In the genomic region with DNA sequence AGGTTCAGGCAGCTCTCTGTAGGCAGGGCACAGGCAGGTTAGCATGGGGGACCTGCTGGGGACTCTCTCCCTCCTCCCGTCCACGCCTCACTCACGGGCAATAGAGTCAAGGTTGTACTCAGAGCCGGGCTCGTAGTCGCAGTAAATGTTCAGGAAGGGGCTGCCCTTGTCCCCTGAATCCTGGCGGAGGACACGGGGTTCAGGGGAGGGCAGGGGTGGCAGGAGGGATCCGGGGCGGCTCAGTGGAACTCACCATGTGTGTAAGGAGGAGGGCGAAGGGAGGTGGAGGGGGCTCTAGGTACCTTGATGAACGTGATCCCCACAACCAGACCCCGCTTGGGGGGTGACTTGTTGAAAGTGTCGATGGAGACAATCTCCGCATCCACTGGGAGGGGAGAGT, we compare ENCODE assay signal across 9 cellular contexts. TPM values are rescaled to one million over a fixed set of nuclear protein-coding genes. Genes with fewer than 3 reads are reported as not detected.
DNase-seq lines count a peak whose midpoint lies in the region; ATAC-seq and TF ChIP-seq lines count a peak whose summit lies in the region.
"Had no signal": no experiment of that assay in that cellular context is flagged by ENCODE, and none has a peak within 500 bp of the region (broad histone marks: within the 10 kb centered on the region; RNA-seq: fewer than 3 reads in every experiment).

No MANE protein-coding gene starts in this region.

- H3K36me3 Mint-ChIP-seq in T-helper 17 cell (ENCODE audit: low read depth) = peaks cover 2% of the 10 kb centered on the region

- H3K9me3 ChIP-seq in HAP-1 (no peaks in the 10 kb centered on the region), T-helper 17 cell (ENCODE audit: control insufficient read depth, low read length, poor library complexity, severe bottlenecking) (no peaks in the 10 kb centered on the region)
- H3K9me3 ChIP-seq: adrenal gland had no signal

- H3K4me3 ChIP-seq in HAP-1 = peak overlapping the region; percentile 88
- peak overlapping the region; percentile 79 for H3K4me3 ChIP-seq in fibroblast of the aortic adventitia (ENCODE audit: low read depth, low read length)

- intact Hi-C loops in sciatic nerve (cut with DNase I) = no loop called here

- H3K27ac Mint-ChIP-seq in T-helper 17 cell = no peak overlapping the region

- no peaks in the 10 kb centered on the region for H3K4me1 ChIP-seq in HAP-1

- no peaks in the 10 kb centered on the region for H3K27me3 ChIP-seq in HAP-1 (ENCODE audit: low read depth)
- H3K27me3 ChIP-seq: adrenal gland had no signal

- H3K4me3 Mint-ChIP-seq in T-helper 17 cell = peak overlapping the region; percentile 97

- H3K4me1 Mint-ChIP-seq in T-helper 17 cell = peaks cover 18% of the 10 kb centered on the region

- DNase-seq in HAP-1 (ENCODE audit: low spot score in 2 of 2) = no peak
- no peak for DNase-seq in T-helper 17 cell
- no peak for DNase-seq in fibroblast of the aortic adventitia (ENCODE audit: low read depth)
- DNase-seq in sciatic nerve (ENCODE audit: low spot score) = no peak
- no peak for DNase-seq in hypothalamus (lab: John Stamatoyannopoulos, UW)
- DNase-seq in NCI-H2196 (lab: John Stamatoyannopoulos, UW; ENCODE audit: unreplicated experiment) = no peak

- no peak for TF ChIP-seq CTCF in fibroblast of the aortic adventitia (IDR thresholded peaks at IDR 0.05; ENCODE audit: insufficient read depth, low read length)

- ATAC-seq in T-helper 17 cell (no peak), sciatic nerve (peak; percentile 1), HG02885 (IDR thresholded peaks at IDR 0.05; ENCODE audit: poor library complexity, unreplicated experiment) (no peak), GM18907 (IDR thresholded peaks at IDR 0.05; ENCODE audit: unreplicated experiment) (no peak)

- 0 out of 2 replicates have a peak, but pooled peaks cover 3% of the 10 kb centered on the region for H3K36me3 ChIP-seq in HAP-1 (replicated peaks)

- no peaks in the 10 kb centered on the region for H3K27me3 Mint-ChIP-seq in T-helper 17 cell

- in situ Hi-C loops in HAP-1 (cut with MboI; ENCODE audit: low sequenced_read_pairs) = no loop called here

RNA-seq across cellular contexts. Expression of a gene that starts 0.8 kb away (rescaled TPM):
- total RNA-seq in T-helper 17 cell (1 to 10 TPM; 3.5 to 6.3 TPM), fibroblast of the aortic adventitia (ENCODE audit: low replicate concordance) (2.5 and 2.9 TPM in 2 replicates), sciatic nerve (6.3 TPM)

RNA-seq across cellular contexts. Expression of a gene that starts 11.5 kb away (rescaled TPM):
- total RNA-seq in T-helper 17 cell = not detected
- total RNA-seq in fibroblast of the aortic adventitia (ENCODE audit: low replicate concordance) = not detected in 2 replicates
- not detected for total RNA-seq in sciatic nerve

RNA-seq across cellular contexts. Expression of a gene that starts 31.7 kb away (rescaled TPM):
- total RNA-seq in T-helper 17 cell (100 to 1,000 TPM; 124 to 133 TPM), fibroblast of the aortic adventitia (ENCODE audit: low replicate concordance) (63.4 and 66.0 TPM in 2 replicates), sciatic nerve (91.7 TPM)
